In genomic region chr12:47776471-47777143, GRCh38 we compare ENCODE assay signal across 11 cellular contexts. TPM values are rescaled to one million over a fixed set of nuclear protein-coding genes. Genes with fewer than 3 reads are reported as not detected.
A peak's percentile ranks its signal among the peaks of the same experiment; 100 is the strongest.
DNase-seq lines count a peak whose midpoint lies in the region; ATAC-seq, FAIRE-seq and TF ChIP-seq lines count a peak whose summit lies in the region.
"Had no signal": no experiment of that assay in that cellular context is flagged by ENCODE, and none has a peak within 500 bp of the region (broad histone marks: within the 10 kb centered on the region; RNA-seq: fewer than 3 reads in every experiment).

No MANE protein-coding gene starts in this region.

- H3K4me3 Mint-ChIP-seq in MCF 10A (ENCODE audit: unreplicated experiment) (no peak overlapping the region), astrocyte (ENCODE audit: unreplicated experiment) (no peak overlapping the region), T-helper 17 cell (no peak overlapping the region)
- H3K4me3 Mint-ChIP-seq: activated CD8-positive, alpha-beta T cell treated with anti-CD3 and anti-CD28 coated beads for 36 hours had no signal

- H3K27me3 Mint-ChIP-seq in MCF 10A (ENCODE audit: insufficient read depth, unreplicated experiment) (no peaks in the 10 kb centered on the region), astrocyte (ENCODE audit: low read depth, unreplicated experiment) (no peaks in the 10 kb centered on the region), T-helper 17 cell (no peaks in the 10 kb centered on the region)
- H3K27me3 Mint-ChIP-seq: activated CD8-positive, alpha-beta T cell treated with anti-CD3 and anti-CD28 coated beads for 36 hours had no signal

- H4K20me1 ChIP-seq in astrocyte (ENCODE audit: insufficient read depth, low read length), result peaks cover 21% of the 10 kb centered on the region

- H3K9me3 Mint-ChIP-seq in MCF 10A (ENCODE audit: unreplicated experiment) (no peaks in the 10 kb centered on the region), astrocyte (ENCODE audit: unreplicated experiment) (no peaks in the 10 kb centered on the region)
- H3K9me3 Mint-ChIP-seq: activated CD8-positive, alpha-beta T cell treated with anti-CD3 and anti-CD28 coated beads for 36 hours had no signal

- CTCF ChIA-PET in MCF 10A (lab: Yijun Ruan, JAX) (interaction anchor here (0.7 to 38.2 kb wide), 11 partner anchors 9 to 1288 kb away, joined by 3 to 843 read pairs (median 4); no protein-coding TSS in a partner anchor), HEK293T (lab: Yijun Ruan, JAX) (interaction anchor here (0.6 to 5.2 kb wide), 6 partner anchors 10 to 62 kb away, joined by 3 to 40 read pairs (median 7); no protein-coding TSS in a partner anchor)

- FAIRE-seq in astrocyte (lab: Jason Lieb, UNC), result no peak
- FAIRE-seq: endometrium had no signal

- POLR2A ChIA-PET in MCF 10A (lab: Yijun Ruan, JAX), result interaction anchor here (0.7 to 3.8 kb wide), 6 partner anchors 10 to 177 kb away, joined by 3 to 25 read pairs (median 4); partner anchors contain the start of gene RPAP3
- POLR2A ChIA-PET in HEK293T (lab: Yijun Ruan, JAX), result interaction anchor here (1.4 to 2.5 kb wide), 3 partner anchors 10 to 71 kb away, joined by 3 to 6 read pairs (median 4); partner anchors contain the start of gene RPAP3

- no peak for TF ChIP-seq EP300 in upper lobe of left lung (IDR thresholded peaks at IDR 0.05)

- H3K4me2 ChIP-seq in astrocyte (ENCODE audit: low read length), result no peak overlapping the region

- TF ChIP-seq POLR2A in breast epithelium (IDR thresholded peaks at IDR 0.05) (no peak), upper lobe of left lung (IDR thresholded peaks at IDR 0.05) (no peak)

- H3K27me3 ChIP-seq in breast epithelium (no peaks in the 10 kb centered on the region), astrocyte (ENCODE audit: insufficient read depth, low read length) (no peaks in the 10 kb centered on the region), upper lobe of left lung (no peaks in the 10 kb centered on the region)

- H3K36me3 ChIP-seq in breast epithelium (no peaks in the 10 kb centered on the region), astrocyte (ENCODE audit: insufficient read depth, low read length) (peaks cover 4% of the 10 kb centered on the region), upper lobe of left lung (peaks cover 0 to 14% (median 5%) of the 10 kb centered on the region in 4 donors)

- peaks cover 22 to 33% of the 10 kb centered on the region in 2 donors for H3K4me1 ChIP-seq in breast epithelium
- no peaks in the 10 kb centered on the region for H3K4me1 ChIP-seq in astrocyte (ENCODE audit: insufficient read depth, low read length)
- peaks cover 65 to 74% (median 66%) of the 10 kb centered on the region in 4 donors for H3K4me1 ChIP-seq in upper lobe of left lung

- TF ChIP-seq CTCF in breast epithelium (IDR thresholded peaks at IDR 0.05) (no peak), MCF 10A (IDR thresholded peaks at IDR 0.05; ENCODE audit: unreplicated experiment) (no peak), astrocyte (IDR thresholded peaks at IDR 0.05; ENCODE audit: insufficient read depth, low read depth, low read length) (no peak), upper lobe of left lung (IDR thresholded peaks at IDR 0.05) (no peak)

- H3K36me3 Mint-ChIP-seq in MCF 10A (ENCODE audit: insufficient read depth, unreplicated experiment), result peaks cover 3% of the 10 kb centered on the region
- H3K36me3 Mint-ChIP-seq in astrocyte (ENCODE audit: low read depth, unreplicated experiment), result no peaks in the 10 kb centered on the region
- H3K36me3 Mint-ChIP-seq in T-helper 17 cell (ENCODE audit: low read depth), result no peaks in the 10 kb centered on the region

- no TSS peak for BruUV-seq in MCF 10A (replicated peaks; lab: Mats Ljungman, UMichigan)

- WGBS in upper lobe of left lung, 2 donors, result 52 to 59% methylated on average over 5 of the region's 5 CpGs

- H3K9me3 ChIP-seq in breast epithelium (no peaks in the 10 kb centered on the region), astrocyte (ENCODE audit: insufficient read depth, low read depth, low read length) (no peaks in the 10 kb centered on the region), upper lobe of left lung (no peaks in the 10 kb centered on the region), T-helper 17 cell (ENCODE audit: control insufficient read depth, low read length, poor library complexity, severe bottlenecking) (no peaks in the 10 kb centered on the region)

- ATAC-seq in upper lobe of left lung (ENCODE audit: low FRiP score in 2 of 2), result no peak
- ATAC-seq in T-helper 17 cell, result no peak
- ATAC-seq: activated CD8-positive, alpha-beta T cell treated with anti-CD3 and anti-CD28 coated beads for 36 hours had no signal

- DNase-seq in breast epithelium (ENCODE audit: low spot score in 2 of 2) (no peak), MCF 10A (ENCODE audit: unreplicated experiment) (no peak), astrocyte (ENCODE audit: low read depth) (no peak), midbrain (lab: John Stamatoyannopoulos, UW) (peak; percentile 38), upper lobe of left lung (no peak), NCI-H1105 treated with DMSO at 0.1 percent for 48 hours (lab: John Stamatoyannopoulos, UW) (no peak), T-helper 17 cell (no peak), HEK293T (ENCODE audit: extremely low spot score) (no peak)
- DNase-seq: activated CD8-positive, alpha-beta T cell treated with anti-CD3 and anti-CD28 coated beads for 36 hours; NCI-H748 treated with DMSO at 0.1 percent for 48 hours had no signal

- no peak overlapping the region for H3K27ac Mint-ChIP-seq in MCF 10A (ENCODE audit: low read depth, unreplicated experiment)
- peak overlapping the region; percentile 75 for H3K27ac Mint-ChIP-seq in astrocyte (ENCODE audit: unreplicated experiment)
- no peak overlapping the region for H3K27ac Mint-ChIP-seq in T-helper 17 cell
- H3K27ac Mint-ChIP-seq: activated CD8-positive, alpha-beta T cell treated with anti-CD3 and anti-CD28 coated beads for 36 hours had no signal

- H3K27ac ChIP-seq in breast epithelium (peak overlapping the region; percentile 81 to 96), astrocyte (ENCODE audit: low read depth, low read length) (no peak overlapping the region), upper lobe of left lung (peak overlapping the region; percentile 27 to 90 (median 76))

- peaks cover 18% of the 10 kb centered on the region for H3K4me1 Mint-ChIP-seq in MCF 10A (ENCODE audit: insufficient read depth, unreplicated experiment)
- H3K4me1 Mint-ChIP-seq in astrocyte (ENCODE audit: low read depth, unreplicated experiment), result peaks cover 21% of the 10 kb centered on the region
- peaks cover 23% of the 10 kb centered on the region for H3K4me1 Mint-ChIP-seq in T-helper 17 cell

- H3K4me3 ChIP-seq in breast epithelium, result peak overlapping the region in 1 of 3 donors; percentile 15
- no peak overlapping the region for H3K4me3 ChIP-seq in astrocyte (ENCODE audit: insufficient read depth, low read depth, low read length)
- H3K4me3 ChIP-seq in upper lobe of left lung, result no peak overlapping the region

- H2AFZ ChIP-seq in astrocyte (ENCODE audit: low read depth, low read length), result no peak overlapping the region

- no peak overlapping the region for H3K9ac ChIP-seq in astrocyte (ENCODE audit: low read length)

- intact Hi-C loops in breast epithelium (cut with DNase I; ENCODE audit: low total_unique reads), result loop anchor here (10.0 kb wide), 1 partner anchor 52 kb away; the partner anchor contains the start of gene ENDOU
- intact Hi-C loops in MCF 10A (cut with micrococcal nuclease), result loop anchor here (5.0 kb wide), 2 partner anchors 41 to 124 kb away; partner anchors contain the start of gene HDAC7

- H3K79me2 ChIP-seq in astrocyte (ENCODE audit: insufficient read depth, low read length), result no peaks in the 10 kb centered on the region

TF ChIP-seq in HEK293T, 16 proteins besides CTCF, POLR2A, EP300 and RAD21:
- no peak for TF ChIP-seq FOXA1 (IDR thresholded peaks at IDR 0.05)
- no peak for TF ChIP-seq SUZ12 (IDR thresholded peaks at IDR 0.05)
- TF ChIP-seq TARDBP (IDR thresholded peaks at IDR 0.05), result no peak
- TF ChIP-seq CTBP1 (IDR thresholded peaks at IDR 0.05; ENCODE audit: borderline replicate concordance), result no peak
- TF ChIP-seq ZNF384 (IDR thresholded peaks at IDR 0.05), result no peak
- no peak for TF ChIP-seq LEF1 (IDR thresholded peaks at IDR 0.05; ENCODE audit: borderline replicate concordance)
- no peak for TF ChIP-seq HDGF (IDR thresholded peaks at IDR 0.05; ENCODE audit: borderline replicate concordance)
- no peak for TF ChIP-seq BHLHE40 (IDR thresholded peaks at IDR 0.05; ENCODE audit: borderline replicate concordance)
TF ChIP-seq in HEK293T: peak in this region for 0.

RNA-seq across cellular contexts. Expression of gene SLC48A1, which starts 3.6 kb away (rescaled TPM):
- total RNA-seq in breast epithelium (10 to 100 TPM; 27.5 to 51.5 (median 30.6) TPM), MCF 10A (2022) (19.4 and 20.2 TPM in 2 replicates), astrocyte (17.7 and 23.8 TPM in 2 replicates), upper lobe of left lung (10 to 100 TPM; 26.5 to 36.5 (median 33.9) TPM), T-helper 17 cell (1 to 10 TPM; 5.9 to 6.9 TPM)

RNA-seq across cellular contexts. Expression of gene RAPGEF3, which starts 17.9 kb away (rescaled TPM):
- total RNA-seq in breast epithelium (10 to 100 TPM; 40.6 to 87.8 (median 60.3) TPM), MCF 10A (2022) (1.4 and 3.4 TPM in 2 replicates), astrocyte (5.9 and 8.4 TPM in 2 replicates), upper lobe of left lung (10 to 100 TPM; 19.0 to 94.0 (median 52.1) TPM), T-helper 17 cell (under 1 TPM; 0.27 to 0.55 TPM)

RNA-seq across cellular contexts. Expression of gene HDAC7, which starts 43.1 kb away (rescaled TPM):
- 10 to 100 TPM; 37.6 to 77.0 (median 44.9) TPM for total RNA-seq in breast epithelium
- 65.0 and 80.1 TPM in 2 replicates for total RNA-seq in MCF 10A (2022)
- 76.3 and 92.2 TPM in 2 replicates for total RNA-seq in astrocyte
- 100 to 1,000 TPM in 4 of 6 donors, 10 to 100 TPM in 2; 66.6 to 164 (median 126) TPM for total RNA-seq in upper lobe of left lung
- total RNA-seq in T-helper 17 cell, result 100 to 1,000 TPM; 129 to 151 TPM

RNA-seq across cellular contexts. Expression of gene ENDOU, which starts 51.3 kb away (rescaled TPM):
- total RNA-seq in breast epithelium (1 to 10 TPM in 2 of 3 donors, under 1 TPM in 1; 0.98 to 1.4 (median 1.0) TPM), MCF 10A (2022) (not detected in 2 replicates), astrocyte (not detected in 2 replicates), upper lobe of left lung (1 to 10 TPM in 2 of 6 donors, under 1 TPM in 2, not detected in 2; 0.14 to 2.1 (median 0.83) TPM), T-helper 17 cell (under 1 TPM in 1 of 2 donors, not detected in 1; 0.12 TPM)
- total RNA-seq: activated CD8-positive, alpha-beta T cell treated with anti-CD3 and anti-CD28 coated beads for 36 hours had no signal
